1 cellular context compared by ENCODE assay signal in the genomic region with DNA sequence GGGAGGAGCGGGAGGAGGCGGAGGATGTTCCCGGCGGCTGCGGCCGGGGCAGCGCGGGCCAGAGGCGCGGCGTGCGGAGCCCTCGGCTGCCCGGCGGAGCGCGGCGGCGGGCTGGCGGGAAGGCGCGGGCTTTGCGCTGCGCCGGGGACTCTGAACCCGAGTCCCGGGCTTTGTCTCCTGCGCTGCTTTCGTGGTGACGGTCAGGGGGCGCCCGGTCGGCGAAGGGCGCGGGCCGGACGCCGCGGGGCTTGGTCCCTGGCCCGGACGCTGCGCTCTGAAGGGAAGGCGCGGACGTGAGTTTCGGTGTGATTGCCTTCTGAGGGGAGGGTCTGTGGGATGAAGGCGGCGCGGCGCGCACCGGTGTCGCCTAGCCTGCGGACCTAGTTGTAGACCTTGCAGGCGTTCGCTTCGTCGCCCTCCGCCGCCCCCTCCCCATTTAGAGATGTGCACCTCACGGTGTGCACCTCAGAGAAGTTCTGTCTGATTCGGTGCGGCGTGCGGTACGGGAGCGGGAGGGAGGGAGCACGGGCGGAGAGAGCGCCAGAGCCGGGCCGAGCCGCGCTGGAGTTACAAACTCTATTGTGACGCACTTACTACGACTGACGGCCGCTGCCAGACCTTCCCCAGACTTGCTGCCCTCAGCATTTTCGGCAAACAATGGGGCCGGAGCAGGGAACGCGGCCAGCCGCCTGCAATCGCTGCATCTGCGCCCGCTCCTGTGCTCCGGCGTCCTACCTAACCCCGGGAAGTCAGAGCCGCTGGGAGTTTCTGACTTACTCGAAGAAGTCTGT.
A peak's percentile ranks its signal among the peaks of the same experiment; 100 is the strongest.
TF ChIP-seq lines count a peak whose summit lies in the region.

No MANE protein-coding gene starts in this region.

TF ChIP-seq in HepG2, 621 proteins besides CTCF, POLR2A, EP300 and RAD21 (continued from another document and continues in another):
- TF ChIP-seq, protein P1, sequence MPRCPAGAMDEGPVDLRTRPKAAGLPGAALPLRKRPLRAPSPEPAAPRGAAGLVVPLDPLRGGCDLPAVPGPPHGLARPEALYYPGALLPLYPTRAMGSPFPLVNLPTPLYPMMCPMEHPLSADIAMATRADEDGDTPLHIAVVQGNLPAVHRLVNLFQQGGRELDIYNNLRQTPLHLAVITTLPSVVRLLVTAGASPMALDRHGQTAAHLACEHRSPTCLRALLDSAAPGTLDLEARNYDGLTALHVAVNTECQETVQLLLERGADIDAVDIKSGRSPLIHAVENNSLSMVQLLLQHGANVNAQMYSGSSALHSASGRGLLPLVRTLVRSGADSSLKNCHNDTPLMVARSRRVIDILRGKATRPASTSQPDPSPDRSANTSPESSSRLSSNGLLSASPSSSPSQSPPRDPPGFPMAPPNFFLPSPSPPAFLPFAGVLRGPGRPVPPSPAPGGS (CRISPR knock-in tag; IDR thresholded peaks at IDR 0.05), result peak; percentile 11; the same call in 1 of the 2 replicates
- TF ChIP-seq ATAD3A (CRISPR knock-in tag; IDR thresholded peaks at IDR 0.05) (0 out of 2 replicates have a peak, but pooled peaks have one; percentile 89), POGK (CRISPR knock-in tag; conservative IDR thresholded peaks at IDR 0.05) (peak; percentile 76), PITX1 (CRISPR knock-in tag; IDR thresholded peaks at IDR 0.05) (peak; percentile 60; the same call in 1 of the 2 replicates), ZNF781 (CRISPR knock-in tag; IDR thresholded peaks at IDR 0.05; ENCODE audit: borderline replicate concordance, not compliant biosample characterization) (peak; percentile 81), NFRKB (IDR thresholded peaks at IDR 0.05) (no peak), ZBTB46 (CRISPR knock-in tag; IDR thresholded peaks at IDR 0.05; ENCODE audit: borderline replicate concordance) (no peak), IRX3 (CRISPR knock-in tag; IDR thresholded peaks at IDR 0.05; ENCODE audit: borderline replicate concordance, low read depth) (0 out of 2 replicates have a peak, but pooled peaks have one; percentile 0), ZNF879 (CRISPR knock-in tag; IDR thresholded peaks at IDR 0.05) (peak; percentile 86; the same call in 1 of the 2 replicates), RXRA (CRISPR knock-in tag; IDR thresholded peaks at IDR 0.05) (peak; percentile 39; the same call in 1 of the 2 replicates), ZNF431 (CRISPR knock-in tag; IDR thresholded peaks at IDR 0.05; ENCODE audit: borderline replicate concordance, low read depth) (no peak), ZNF883 (CRISPR knock-in tag; IDR thresholded peaks at IDR 0.05; ENCODE audit: not compliant biosample characterization) (peak; percentile 41), ZNF225 (CRISPR knock-in tag; IDR thresholded peaks at IDR 0.05) (peak; percentile 87), SOX5 (CRISPR knock-in tag; IDR thresholded peaks at IDR 0.05; ENCODE audit: borderline replicate concordance) (peak; percentile 66), ZNF607 (CRISPR knock-in tag; IDR thresholded peaks at IDR 0.05; ENCODE audit: borderline replicate concordance) (peak; percentile 27), YEATS2 (CRISPR knock-in tag; IDR thresholded peaks at IDR 0.05; ENCODE audit: borderline replicate concordance) (peak; percentile 21; the same call in 1 of the 2 replicates), MIER2 (CRISPR knock-in tag; IDR thresholded peaks at IDR 0.05) (0 out of 2 replicates have a peak, but pooled peaks have one; percentile 16), TOPORS (CRISPR knock-in tag; IDR thresholded peaks at IDR 0.05) (peak; percentile 71; the same call in 1 of the 2 replicates), ETV5 (CRISPR knock-in tag; IDR thresholded peaks at IDR 0.05; ENCODE audit: borderline replicate concordance) (peak; percentile 7; the same call in 1 of the 2 replicates), NR3C1 (CRISPR knock-in tag; IDR thresholded peaks at IDR 0.05) (no peak), NR1H2 (CRISPR knock-in tag; IDR thresholded peaks at IDR 0.05; ENCODE audit: borderline replicate concordance, low read depth) (no peak), YY1 (IDR thresholded peaks at IDR 0.05; ENCODE audit: insufficient read depth, insufficient replicate concordance, low read depth, low read length) (no peak), ZNF234 (CRISPR knock-in tag; conservative IDR thresholded peaks at IDR 0.05) (no peak), KMT2A (CRISPR knock-in tag; IDR thresholded peaks at IDR 0.05) (peak; percentile 87), ZBTB20 (CRISPR knock-in tag; IDR thresholded peaks at IDR 0.05; ENCODE audit: borderline replicate concordance, low read depth) (0 out of 2 replicates have a peak, but pooled peaks have one; percentile 66), NCOA1 (CRISPR knock-in tag; IDR thresholded peaks at IDR 0.05) (0 out of 2 replicates have a peak, but pooled peaks have one; percentile 28), POLR2G (IDR thresholded peaks at IDR 0.05; ENCODE audit: low read depth, low read length) (peak; percentile 0; the same call in 1 of the 2 replicates), NR2F6 (IDR thresholded peaks at IDR 0.05) (no peak), NR2F6 (CRISPR knock-in tag; IDR thresholded peaks at IDR 0.05) (no peak), BHLHE40 (IDR thresholded peaks at IDR 0.05; ENCODE audit: low read length) (no peak), KMT2B (CRISPR knock-in tag; IDR thresholded peaks at IDR 0.05) (peak; percentile 83), NONO (IDR thresholded peaks at IDR 0.05) (no peak), NONO (CRISPR knock-in tag; conservative IDR thresholded peaks at IDR 0.05) (no peak; the same call in 1 of the 2 replicates), ZNF558 (CRISPR knock-in tag; IDR thresholded peaks at IDR 0.05; ENCODE audit: borderline replicate concordance) (no peak), PHF20 (CRISPR knock-in tag; IDR thresholded peaks at IDR 0.05) (peak; percentile 55; the same call in 1 of the 2 replicates), MAX (IDR thresholded peaks at IDR 0.05) (peak; percentile 66), CENPT (CRISPR knock-in tag; IDR thresholded peaks at IDR 0.05; ENCODE audit: low read depth) (0 out of 2 replicates have a peak, but pooled peaks have one; percentile 33), SRY (CRISPR knock-in tag; IDR thresholded peaks at IDR 0.05) (peak; percentile 59), HNRNPL (IDR thresholded peaks at IDR 0.05; ENCODE audit: low read depth, low read length) (0 out of 2 replicates have a peak, but pooled peaks have one; percentile 18), MYC (CRISPR knock-in tag; IDR thresholded peaks at IDR 0.05; ENCODE audit: borderline replicate concordance) (peak; percentile 42), ZNF564 (CRISPR knock-in tag; IDR thresholded peaks at IDR 0.05) (peak; percentile 44), ZNF691 (CRISPR knock-in tag; IDR thresholded peaks at IDR 0.05; ENCODE audit: borderline replicate concordance, low read depth) (peak; percentile 88; the same call in 1 of the 2 replicates), ZNF772 (CRISPR knock-in tag; IDR thresholded peaks at IDR 0.05) (0 out of 2 replicates have a peak, but pooled peaks have one; percentile 76), ZNF782 (CRISPR knock-in tag; IDR thresholded peaks at IDR 0.05; ENCODE audit: borderline replicate concordance) (no peak), ZNF451 (CRISPR knock-in tag; IDR thresholded peaks at IDR 0.05) (no peak), ZC3H13 (CRISPR knock-in tag; IDR thresholded peaks at IDR 0.05) (peak; percentile 56; the same call in 1 of the 2 replicates), ZNF263 (CRISPR knock-in tag; IDR thresholded peaks at IDR 0.05) (peak; percentile 87), NFYB (CRISPR knock-in tag; IDR thresholded peaks at IDR 0.05) (no peak; the same call in 1 of the 2 replicates), SIN3A (IDR thresholded peaks at IDR 0.05; ENCODE audit: borderline replicate concordance, low read depth, low read length) (peak; percentile 17; the same call in 1 of the 2 replicates), RBAK (CRISPR knock-in tag; IDR thresholded peaks at IDR 0.05) (no peak), RAD51 (IDR thresholded peaks at IDR 0.05; ENCODE audit: borderline replicate concordance) (no peak), SETDB1 (CRISPR knock-in tag; IDR thresholded peaks at IDR 0.05; ENCODE audit: borderline replicate concordance) (no peak), HDAC2 (CRISPR knock-in tag; IDR thresholded peaks at IDR 0.05) (peak; percentile 52; the same call in 1 of the 2 replicates), POLR2AphosphoS5 (IDR thresholded peaks at IDR 0.05; ENCODE audit: low read depth, low read length) (peak; percentile 11; the same call in 1 of the 2 replicates), ZNF614 (CRISPR knock-in tag; IDR thresholded peaks at IDR 0.05; ENCODE audit: borderline replicate concordance) (no peak), ZNF180 (CRISPR knock-in tag; IDR thresholded peaks at IDR 0.05; ENCODE audit: borderline replicate concordance, low read depth) (no peak), EED (CRISPR knock-in tag; IDR thresholded peaks at IDR 0.05) (peak; percentile 73), ZNF550 (CRISPR knock-in tag; IDR thresholded peaks at IDR 0.05; ENCODE audit: borderline replicate concordance) (no peak), FIP1L1 (IDR thresholded peaks at IDR 0.05; ENCODE audit: borderline replicate concordance, insufficient read depth, low read depth, low read length) (peak; percentile 30; the same call in 1 of the 2 replicates), SOX13 (IDR thresholded peaks at IDR 0.05) (no peak), SOX13 (CRISPR knock-in tag; conservative IDR thresholded peaks at IDR 0.05 in 1 of 2, IDR thresholded peaks at IDR 0.05 in 1 of 2) (peak in 1 of 2 experiments; percentile 79; a peak in 2 of 4 replicates), ZNF615 (CRISPR knock-in tag; IDR thresholded peaks at IDR 0.05; ENCODE audit: borderline replicate concordance) (0 out of 2 replicates have a peak, but pooled peaks have one; percentile 45)
- TF ChIP-seq, protein P2, sequence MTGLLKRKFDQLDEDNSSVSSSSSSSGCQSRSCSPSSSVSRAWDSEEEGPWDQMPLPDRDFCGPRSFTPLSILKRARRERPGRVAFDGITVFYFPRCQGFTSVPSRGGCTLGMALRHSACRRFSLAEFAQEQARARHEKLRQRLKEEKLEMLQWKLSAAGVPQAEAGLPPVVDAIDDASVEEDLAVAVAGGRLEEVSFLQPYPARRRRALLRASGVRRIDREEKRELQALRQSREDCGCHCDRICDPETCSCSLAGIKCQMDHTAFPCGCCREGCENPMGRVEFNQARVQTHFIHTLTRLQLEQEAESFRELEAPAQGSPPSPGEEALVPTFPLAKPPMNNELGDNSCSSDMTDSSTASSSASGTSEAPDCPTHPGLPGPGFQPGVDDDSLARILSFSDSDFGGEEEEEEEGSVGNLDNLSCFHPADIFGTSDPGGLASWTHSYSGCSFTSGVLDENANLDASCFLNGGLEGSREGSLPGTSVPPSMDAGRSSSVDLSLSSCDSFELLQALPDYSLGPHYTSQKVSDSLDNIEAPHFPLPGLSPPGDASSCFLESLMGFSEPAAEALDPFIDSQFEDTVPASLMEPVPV (CRISPR knock-in tag; IDR thresholded peaks at IDR 0.05), result peak; percentile 20; the same call in 1 of the 2 replicates
- TF ChIP-seq, protein P3, sequence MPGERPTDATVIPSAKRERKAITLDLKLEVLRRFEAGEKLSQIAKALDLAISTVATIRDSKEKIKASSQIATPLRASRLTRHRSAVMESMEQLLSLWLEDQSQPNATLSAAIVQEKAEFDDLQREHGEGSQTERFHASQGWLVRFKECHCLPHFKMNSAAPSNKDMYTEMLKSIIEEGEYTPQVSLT (CRISPR knock-in tag; IDR thresholded peaks at IDR 0.05; ENCODE audit: borderline replicate concordance, low read depth), result no peak; the same call in 1 of the 2 replicates
- TF ChIP-seq, protein P4, sequence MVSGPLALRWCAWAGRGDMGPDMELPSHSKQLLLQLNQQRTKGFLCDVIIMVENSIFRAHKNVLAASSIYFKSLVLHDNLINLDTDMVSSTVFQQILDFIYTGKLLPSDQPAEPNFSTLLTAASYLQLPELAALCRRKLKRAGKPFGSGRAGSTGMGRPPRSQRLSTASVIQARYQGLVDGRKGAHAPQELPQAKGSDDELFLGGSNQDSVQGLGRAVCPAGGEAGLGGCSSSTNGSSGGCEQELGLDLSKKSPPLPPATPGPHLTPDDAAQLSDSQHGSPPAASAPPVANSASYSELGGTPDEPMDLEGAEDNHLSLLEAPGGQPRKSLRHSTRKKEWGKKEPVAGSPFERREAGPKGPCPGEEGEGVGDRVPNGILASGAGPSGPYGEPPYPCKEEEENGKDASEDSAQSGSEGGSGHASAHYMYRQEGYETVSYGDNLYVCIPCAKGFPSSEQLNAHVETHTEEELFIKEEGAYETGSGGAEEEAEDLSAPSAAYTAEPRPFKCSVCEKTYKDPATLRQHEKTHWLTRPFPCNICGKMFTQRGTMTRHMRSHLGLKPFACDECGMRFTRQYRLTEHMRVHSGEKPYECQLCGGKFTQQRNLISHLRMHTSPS (CRISPR knock-in tag; IDR thresholded peaks at IDR 0.05; ENCODE audit: low read depth), result 0 out of 2 replicates have a peak, but pooled peaks have one; percentile 40
